26 cellular contexts compared by ENCODE assay signal in genomic region chr12:23277831-23278230, GRCh38.
"Had no signal": no experiment of that assay in that cellular context is flagged by ENCODE, and none has a peak within 500 bp of the region (broad histone marks: within the 10 kb centered on the region; RNA-seq: fewer than 3 reads in every experiment).

No MANE protein-coding gene starts in this region.

- H3K4me1 ChIP-seq: stomach, suprapubic skin, testis, thyroid gland, tibial artery, tibial nerve, transverse colon, upper lobe of left lung, upper lobe of right lung, uterus, vagina had no signal

- DNase-seq: stimulated activated CD4-positive, alpha-beta T cell treated with anti-CD3 and anti-CD28 coated beads, Interleukin-2, amount 100 ng/mL, for 48 hours; stimulated activated CD4-positive, alpha-beta T cell treated with anti-CD3 and anti-CD28 coated beads, Interleukin-4, amount 100 ng/mL, for 1 hour; stimulated activated CD4-positive, alpha-beta T cell treated with anti-CD3 and anti-CD28 coated beads, Interleukin-4, amount 100 ng/mL, for 24 hours; stimulated activated CD4-positive, alpha-beta T cell treated with anti-CD3 and anti-CD28 coated beads, Interleukin-4, amount 100 ng/mL, for 4 hours; stimulated activated CD8-positive, alpha-beta memory T cell treated with anti-CD3 and anti-CD28 coated beads, Interleukin-4, amount 100 ng/mL, for 48 hours; stimulated activated naive B cell treated with anti-CD40 and anti-IgM and Interleukin-4, amounts not matched to agents 10 μg/mL and 1 μg/mL and 100 μg/mL, for 72 hours; stimulated activated naive CD4-positive, alpha-beta T cell; stimulated activated naive CD4-positive, alpha-beta T cell treated with Interleukin-2 at 50 U/mL for 16 hours; stimulated activated naive CD8-positive, alpha-beta T cell treated with anti-CD3 and anti-CD28 coated beads, Interleukin-15, amount 100 ng/mL, for 72 hours; stimulated activated naive CD8-positive, alpha-beta T cell treated with anti-CD3 and anti-CD28 coated beads, Interleukin-15, Interleukin-2, amounts not matched to agents 100 U/mL and 50 U/mL, for 24 hours; stomach; substantia nigra; testis; thyroid gland; tibial artery; transverse colon; trophoblast cell; upper lobe of left lung; upper lobe of right lung; uterus had no signal

- H3K27me3 ChIP-seq: stomach, suprapubic skin, testis, thyroid gland, tibial artery, tibial nerve, transverse colon, upper lobe of left lung, upper lobe of right lung, uterus, vagina had no signal

- H3K4me3 ChIP-seq: stomach, suprapubic skin, testis, thoracic aorta, thyroid gland, tibial artery, tibial nerve, transverse colon, upper lobe of left lung, upper lobe of right lung, uterus, vagina had no signal

- FAIRE-seq: urothelium cell line had no signal

- H3K27ac ChIP-seq: stomach, suprapubic skin, testis, thoracic aorta, thyroid gland, tibial artery, tibial nerve, transverse colon, upper lobe of left lung, upper lobe of right lung, uterus, vagina had no signal

- H3K36me3 ChIP-seq: stomach, suprapubic skin, thoracic aorta, thyroid gland, tibial artery, tibial nerve, transverse colon, upper lobe of left lung, upper lobe of right lung, uterus, vagina had no signal

- H3K9me3 ChIP-seq: testis, thoracic aorta, thyroid gland, tibial artery, tibial nerve, transverse colon, upper lobe of left lung, upper lobe of right lung, uterus, vagina had no signal

- ATAC-seq: stimulated activated effector memory CD8-positive, alpha-beta T cell treated with anti-CD3 and anti-CD28 coated beads, Interleukin-12 subunit alpha, Interleukin-12 subunit beta, amount 100 ng/mL, for 72 hours; stimulated activated naive B cell treated with anti-CD40 and anti-IgM and Interleukin-4, amounts not matched to agents 10 μg/mL and 1 μg/mL and 100 μg/mL, for 72 hours; stimulated activated naive CD8-positive, alpha-beta T cell treated with anti-CD3 and anti-CD28 coated beads, Interleukin-15, amount 100 ng/mL, for 72 hours; stimulated activated naive CD8-positive, alpha-beta T cell treated with anti-CD3 and anti-CD28 coated beads, Interleukin-15, Interleukin-2, amounts not matched to agents 100 U/mL and 50 U/mL, for 24 hours; upper lobe of right lung had no signal
